ENCODE assay signal across 1 cellular context in genomic region chr10:103772096-103772845, GRCh38.
A peak's percentile ranks its signal among the peaks of the same experiment; 100 is the strongest.
TF ChIP-seq lines count a peak whose summit lies in the region.

No MANE protein-coding gene starts in this region.

TF ChIP-seq in H1, 55 proteins besides CTCF, POLR2A, EP300 and RAD21 (continued from another document):
- TF ChIP-seq, protein P1, sequence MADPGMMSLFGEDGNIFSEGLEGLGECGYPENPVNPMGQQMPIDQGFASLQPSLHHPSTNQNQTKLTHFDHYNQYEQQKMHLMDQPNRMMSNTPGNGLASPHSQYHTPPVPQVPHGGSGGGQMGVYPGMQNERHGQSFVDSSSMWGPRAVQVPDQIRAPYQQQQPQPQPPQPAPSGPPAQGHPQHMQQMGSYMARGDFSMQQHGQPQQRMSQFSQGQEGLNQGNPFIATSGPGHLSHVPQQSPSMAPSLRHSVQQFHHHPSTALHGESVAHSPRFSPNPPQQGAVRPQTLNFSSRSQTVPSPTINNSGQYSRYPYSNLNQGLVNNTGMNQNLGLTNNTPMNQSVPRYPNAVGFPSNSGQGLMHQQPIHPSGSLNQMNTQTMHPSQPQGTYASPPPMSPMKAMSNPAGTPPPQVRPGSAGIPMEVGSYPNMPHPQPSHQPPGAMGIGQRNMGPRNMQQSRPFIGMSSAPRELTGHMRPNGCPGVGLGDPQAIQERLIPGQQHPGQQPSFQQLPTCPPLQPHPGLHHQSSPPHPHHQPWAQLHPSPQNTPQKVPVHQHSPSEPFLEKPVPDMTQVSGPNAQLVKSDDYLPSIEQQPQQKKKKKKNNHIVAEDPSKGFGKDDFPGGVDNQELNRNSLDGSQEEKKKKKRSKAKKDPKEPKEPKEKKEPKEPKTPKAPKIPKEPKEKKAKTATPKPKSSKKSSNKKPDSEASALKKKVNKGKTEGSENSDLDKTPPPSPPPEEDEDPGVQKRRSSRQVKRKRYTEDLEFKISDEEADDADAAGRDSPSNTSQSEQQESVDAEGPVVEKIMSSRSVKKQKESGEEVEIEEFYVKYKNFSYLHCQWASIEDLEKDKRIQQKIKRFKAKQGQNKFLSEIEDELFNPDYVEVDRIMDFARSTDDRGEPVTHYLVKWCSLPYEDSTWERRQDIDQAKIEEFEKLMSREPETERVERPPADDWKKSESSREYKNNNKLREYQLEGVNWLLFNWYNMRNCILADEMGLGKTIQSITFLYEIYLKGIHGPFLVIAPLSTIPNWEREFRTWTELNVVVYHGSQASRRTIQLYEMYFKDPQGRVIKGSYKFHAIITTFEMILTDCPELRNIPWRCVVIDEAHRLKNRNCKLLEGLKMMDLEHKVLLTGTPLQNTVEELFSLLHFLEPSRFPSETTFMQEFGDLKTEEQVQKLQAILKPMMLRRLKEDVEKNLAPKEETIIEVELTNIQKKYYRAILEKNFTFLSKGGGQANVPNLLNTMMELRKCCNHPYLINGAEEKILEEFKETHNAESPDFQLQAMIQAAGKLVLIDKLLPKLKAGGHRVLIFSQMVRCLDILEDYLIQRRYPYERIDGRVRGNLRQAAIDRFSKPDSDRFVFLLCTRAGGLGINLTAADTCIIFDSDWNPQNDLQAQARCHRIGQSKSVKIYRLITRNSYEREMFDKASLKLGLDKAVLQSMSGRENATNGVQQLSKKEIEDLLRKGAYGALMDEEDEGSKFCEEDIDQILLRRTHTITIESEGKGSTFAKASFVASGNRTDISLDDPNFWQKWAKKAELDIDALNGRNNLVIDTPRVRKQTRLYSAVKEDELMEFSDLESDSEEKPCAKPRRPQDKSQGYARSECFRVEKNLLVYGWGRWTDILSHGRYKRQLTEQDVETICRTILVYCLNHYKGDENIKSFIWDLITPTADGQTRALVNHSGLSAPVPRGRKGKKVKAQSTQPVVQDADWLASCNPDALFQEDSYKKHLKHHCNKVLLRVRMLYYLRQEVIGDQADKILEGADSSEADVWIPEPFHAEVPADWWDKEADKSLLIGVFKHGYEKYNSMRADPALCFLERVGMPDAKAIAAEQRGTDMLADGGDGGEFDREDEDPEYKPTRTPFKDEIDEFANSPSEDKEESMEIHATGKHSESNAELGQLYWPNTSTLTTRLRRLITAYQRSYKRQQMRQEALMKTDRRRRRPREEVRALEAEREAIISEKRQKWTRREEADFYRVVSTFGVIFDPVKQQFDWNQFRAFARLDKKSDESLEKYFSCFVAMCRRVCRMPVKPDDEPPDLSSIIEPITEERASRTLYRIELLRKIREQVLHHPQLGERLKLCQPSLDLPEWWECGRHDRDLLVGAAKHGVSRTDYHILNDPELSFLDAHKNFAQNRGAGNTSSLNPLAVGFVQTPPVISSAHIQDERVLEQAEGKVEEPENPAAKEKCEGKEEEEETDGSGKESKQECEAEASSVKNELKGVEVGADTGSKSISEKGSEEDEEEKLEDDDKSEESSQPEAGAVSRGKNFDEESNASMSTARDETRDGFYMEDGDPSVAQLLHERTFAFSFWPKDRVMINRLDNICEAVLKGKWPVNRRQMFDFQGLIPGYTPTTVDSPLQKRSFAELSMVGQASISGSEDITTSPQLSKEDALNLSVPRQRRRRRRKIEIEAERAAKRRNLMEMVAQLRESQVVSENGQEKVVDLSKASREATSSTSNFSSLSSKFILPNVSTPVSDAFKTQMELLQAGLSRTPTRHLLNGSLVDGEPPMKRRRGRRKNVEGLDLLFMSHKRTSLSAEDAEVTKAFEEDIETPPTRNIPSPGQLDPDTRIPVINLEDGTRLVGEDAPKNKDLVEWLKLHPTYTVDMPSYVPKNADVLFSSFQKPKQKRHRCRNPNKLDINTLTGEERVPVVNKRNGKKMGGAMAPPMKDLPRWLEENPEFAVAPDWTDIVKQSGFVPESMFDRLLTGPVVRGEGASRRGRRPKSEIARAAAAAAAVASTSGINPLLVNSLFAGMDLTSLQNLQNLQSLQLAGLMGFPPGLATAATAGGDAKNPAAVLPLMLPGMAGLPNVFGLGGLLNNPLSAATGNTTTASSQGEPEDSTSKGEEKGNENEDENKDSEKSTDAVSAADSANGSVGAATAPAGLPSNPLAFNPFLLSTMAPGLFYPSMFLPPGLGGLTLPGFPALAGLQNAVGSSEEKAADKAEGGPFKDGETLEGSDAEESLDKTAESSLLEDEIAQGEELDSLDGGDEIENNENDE (IDR thresholded peaks at IDR 0.05; ENCODE audit: insufficient replicate concordance, low read length), result no peak
- TF ChIP-seq JUN (IDR thresholded peaks at IDR 0.05; ENCODE audit: low read depth, low read length) (no peak), TAF1 (IDR thresholded peaks at IDR 0.05; ENCODE audit: low read depth, low read length) (peak; percentile 50; the same call in 1 of the 2 replicates), PHF8 (conservative IDR thresholded peaks at IDR 0.05; ENCODE audit: low read depth, low read length) (peak; percentile 47; the same call in 1 of the 2 replicates), SIX5 (IDR thresholded peaks at IDR 0.05; ENCODE audit: low read depth, low read length) (no peak), SRF (IDR thresholded peaks at IDR 0.05; ENCODE audit: low read depth, low read length) (no peak), RBBP5 (IDR thresholded peaks at IDR 0.05; ENCODE audit: borderline replicate concordance, low read depth, low read length) (peak; percentile 79; the same call in 1 of the 2 replicates), CHD2 (IDR thresholded peaks at IDR 0.05; ENCODE audit: low read length) (no peak), CBX8 (IDR thresholded peaks at IDR 0.05; ENCODE audit: borderline replicate concordance, low read depth, low read length) (no peak), USF2 (IDR thresholded peaks at IDR 0.05; ENCODE audit: low read length) (no peak), EZH2 (IDR thresholded peaks at IDR 0.05; ENCODE audit: low read depth, low read length, severe bottlenecking) (no peak), TAF7 (optimal IDR thresholded peaks at IDR 0.05; ENCODE audit: borderline replicate concordance, low read depth, low read length) (no peak), SIRT6 (IDR thresholded peaks at IDR 0.05; ENCODE audit: low read length) (no peak), NANOG (IDR thresholded peaks at IDR 0.05; ENCODE audit: insufficient read depth, low read depth, low read length, poor library complexity, severe bottlenecking) (no peak), CBX5 (IDR thresholded peaks at IDR 0.05; ENCODE audit: low read depth, low read length) (no peak), TBP (IDR thresholded peaks at IDR 0.05; ENCODE audit: low read depth, low read length) (no peak), SP2 (IDR thresholded peaks at IDR 0.05; ENCODE audit: low read length) (no peak), ATF2 (IDR thresholded peaks at IDR 0.05; ENCODE audit: low read length) (no peak), E2F6 (IDR thresholded peaks at IDR 0.05) (no peak), CTBP2 (IDR thresholded peaks at IDR 0.05; ENCODE audit: borderline replicate concordance, insufficient read depth, insufficient read length, low read length) (no peak), HDAC6 (IDR thresholded peaks at IDR 0.05; ENCODE audit: low read depth, low read length) (no peak), TEAD4 (IDR thresholded peaks at IDR 0.05; ENCODE audit: low read depth, low read length) (no peak), ZNF274 (IDR thresholded peaks at IDR 0.05; ENCODE audit: borderline replicate concordance, extremely low read depth, low read length) (no peak), RXRA (IDR thresholded peaks at IDR 0.05; ENCODE audit: insufficient read depth, low read depth, low read length) (no peak), POLR2AphosphoS5 (IDR thresholded peaks at IDR 0.05; ENCODE audit: low read depth, low read length) (0 out of 2 replicates have a peak, but pooled peaks have one; percentile 15), GTF2F1 (IDR thresholded peaks at IDR 0.05; ENCODE audit: borderline replicate concordance, low read depth, low read length) (no peak), SIN3A (conservative IDR thresholded peaks at IDR 0.05 in 1 of 2, IDR thresholded peaks at IDR 0.05 in 1 of 2; ENCODE audit: low read depth in 1 of 2, low read length in 2 of 2) (peak in 1 of 2 experiments; percentile 28; a peak in 1 of 4 replicates), YY1 (IDR thresholded peaks at IDR 0.05; ENCODE audit: low read depth, low read length) (no peak), CHD1 (IDR thresholded peaks at IDR 0.05; ENCODE audit: low read depth, low read length) (no peak), RFX5 (IDR thresholded peaks at IDR 0.05; ENCODE audit: borderline replicate concordance, low read depth, low read length) (no peak), SAP30 (IDR thresholded peaks at IDR 0.05; ENCODE audit: insufficient read depth, insufficient replicate concordance, low read length) (peak; percentile 1), BACH1 (IDR thresholded peaks at IDR 0.05; ENCODE audit: low read length) (no peak), HDAC2 (IDR thresholded peaks at IDR 0.05; ENCODE audit: borderline replicate concordance in 1 of 2, low read depth in 2 of 2, low read length in 2 of 2) (no peak), KDM4A (IDR thresholded peaks at IDR 0.05; ENCODE audit: low read depth, low read length, severe bottlenecking) (no peak), JUND (IDR thresholded peaks at IDR 0.05; ENCODE audit: low read length) (no peak), CREB1 (IDR thresholded peaks at IDR 0.05) (no peak), POU5F1 (IDR thresholded peaks at IDR 0.05; ENCODE audit: low read depth, low read length) (no peak), GABPA (IDR thresholded peaks at IDR 0.05; ENCODE audit: borderline replicate concordance, insufficient read depth, low read length) (no peak), FOSL1 (IDR thresholded peaks at IDR 0.05; ENCODE audit: insufficient read depth, low read depth, low read length) (no peak), NRF1 (IDR thresholded peaks at IDR 0.05; ENCODE audit: low read depth, low read length) (no peak), EGR1 (IDR thresholded peaks at IDR 0.05; ENCODE audit: borderline replicate concordance, low read depth, low read length) (peak; percentile 98), SP4 (IDR thresholded peaks at IDR 0.05; ENCODE audit: low read length) (no peak), BRCA1 (IDR thresholded peaks at IDR 0.05; ENCODE audit: low read depth, low read length) (no peak), ATF3 (IDR thresholded peaks at IDR 0.05; ENCODE audit: insufficient read depth, low read depth, low read length) (no peak), MAFK (IDR thresholded peaks at IDR 0.05; ENCODE audit: low read depth, low read length) (peak; percentile 25; the same call in 1 of the 2 replicates), KDM5A (IDR thresholded peaks at IDR 0.05; ENCODE audit: low read length) (no peak)
- TF ChIP-seq, protein P2, sequence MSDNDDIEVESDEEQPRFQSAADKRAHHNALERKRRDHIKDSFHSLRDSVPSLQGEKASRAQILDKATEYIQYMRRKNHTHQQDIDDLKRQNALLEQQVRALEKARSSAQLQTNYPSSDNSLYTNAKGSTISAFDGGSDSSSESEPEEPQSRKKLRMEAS (IDR thresholded peaks at IDR 0.05), result no peak
